In genomic region chr19:58356971-58357797, GRCh38 we compare ENCODE assay signal across 10 cellular contexts. TPM values are rescaled to one million over a fixed set of nuclear protein-coding genes. Genes with fewer than 3 reads are reported as not detected.
DNase-seq lines count a peak whose midpoint lies in the region; ATAC-seq and TF ChIP-seq lines count a peak whose summit lies in the region.
"Had no signal": no experiment of that assay in that cellular context is flagged by ENCODE, and none has a peak within 500 bp of the region (broad histone marks: within the 10 kb centered on the region; RNA-seq: fewer than 3 reads in every experiment).

No MANE protein-coding gene starts in this region.

- H3K27me3 ChIP-seq in CD8-positive, alpha-beta memory T cell (ENCODE audit: insufficient read depth, low read length, poor library complexity, severe bottlenecking): no peaks in the 10 kb centered on the region
- H3K27me3 ChIP-seq in gastrocnemius medialis: peaks cover 2 to 23% (median 9%) of the 10 kb centered on the region in 3 donors
- no peaks in the 10 kb centered on the region for H3K27me3 ChIP-seq in body of pancreas

- no peak for ATAC-seq in T-helper 17 cell
- ATAC-seq in gastrocnemius medialis: no peak
- ATAC-seq in GM21367 (IDR thresholded peaks at IDR 0.05; ENCODE audit: unreplicated experiment): no peak
- ATAC-seq in body of pancreas: no peak
- ATAC-seq in GM21423 (IDR thresholded peaks at IDR 0.05; ENCODE audit: unreplicated experiment): no peak

- POLR2A ChIA-PET in CD8-positive, alpha-beta memory T cell (lab: Charles Lee): interaction anchor here (0.5 to 1.9 kb wide), 5 partner anchors 10 to 83 kb away, joined by 3 to 16 read pairs (median 3); partner anchors contain the start of genes ZNF132, ZNF837 and ZSCAN22

- peak overlapping the region in 3 of 7 donors; percentile 38 to 76 (median 63) for H3K4me3 Mint-ChIP-seq in CD8-positive, alpha-beta memory T cell
- peak overlapping the region; percentile 57 for H3K4me3 Mint-ChIP-seq in T-helper 17 cell

- intact Hi-C loops in gastrocnemius medialis (cut with DNase I; ENCODE audit: low total_unique reads): no loop called here
- intact Hi-C loops in body of pancreas (cut with DNase I): no loop called here

- peak overlapping the region; percentile 47 for H3K4me3 ChIP-seq in CD8-positive, alpha-beta memory T cell (ENCODE audit: low read length)
- H3K4me3 ChIP-seq in fibroblast of villous mesenchyme (ENCODE audit: low read depth, low read length) (peak overlapping the region; percentile 45), gastrocnemius medialis (peak overlapping the region in 3 of 4 donors; percentile 9 to 38 (median 36)), body of pancreas (no peak overlapping the region)

- H3K27ac Mint-ChIP-seq in CD8-positive, alpha-beta memory T cell: peak overlapping the region in 1 of 8 donors; percentile 32
- no peak overlapping the region for H3K27ac Mint-ChIP-seq in T-helper 17 cell

- peaks cover 0 to 2% of the 10 kb centered on the region in 2 donors for H3K27me3 Mint-ChIP-seq in CD8-positive, alpha-beta memory T cell
- no peaks in the 10 kb centered on the region for H3K27me3 Mint-ChIP-seq in T-helper 17 cell

- H3K9me3 Mint-ChIP-seq in CD8-positive, alpha-beta memory T cell: peaks cover 0 to 2% (median 0%) of the 10 kb centered on the region in 5 donors

- no peak overlapping the region for H3K27ac ChIP-seq in CD8-positive, alpha-beta memory T cell (ENCODE audit: low read depth, low read length)
- H3K27ac ChIP-seq in gastrocnemius medialis: no peak overlapping the region
- H3K27ac ChIP-seq in body of pancreas: no peak overlapping the region

- H3K36me3 ChIP-seq in CD8-positive, alpha-beta memory T cell (ENCODE audit: insufficient read depth, low read length): no peaks in the 10 kb centered on the region
- no peaks in the 10 kb centered on the region for H3K36me3 ChIP-seq in gastrocnemius medialis
- H3K36me3 ChIP-seq in body of pancreas (replicated peaks in 1 of 2; ENCODE audit: insufficient read depth in 1 of 2, low read depth in 2 of 2): no peaks in the 10 kb centered on the region

- peaks cover 0 to 7% (median 2%) of the 10 kb centered on the region in 3 donors for H3K36me3 Mint-ChIP-seq in CD8-positive, alpha-beta memory T cell
- H3K36me3 Mint-ChIP-seq in T-helper 17 cell (ENCODE audit: low read depth): no peaks in the 10 kb centered on the region

- peaks cover 5 to 43% (median 18%) of the 10 kb centered on the region in 3 donors for H3K4me1 Mint-ChIP-seq in CD8-positive, alpha-beta memory T cell
- peaks cover 7% of the 10 kb centered on the region for H3K4me1 Mint-ChIP-seq in T-helper 17 cell

- in situ Hi-C loops in gastrocnemius medialis (cut with MboI; ENCODE audit: low sequenced_read_pairs in 4 of 4): no loop called here

- 69 to 72% methylated on average over 8 to 59 of the region's 59 CpGs for WGBS in body of pancreas, 2 donors

- no peaks in the 10 kb centered on the region for H3K9me3 ChIP-seq in CD8-positive, alpha-beta memory T cell (ENCODE audit: low read length)
- H3K9me3 ChIP-seq in T-helper 17 cell (ENCODE audit: control insufficient read depth, low read length, poor library complexity, severe bottlenecking) (no peaks in the 10 kb centered on the region), gastrocnemius medialis (no peaks in the 10 kb centered on the region), body of pancreas (no peaks in the 10 kb centered on the region)

- no peak for TF ChIP-seq CTCF in fibroblast of villous mesenchyme (IDR thresholded peaks at IDR 0.05; ENCODE audit: insufficient read depth, low read depth, low read length)
- TF ChIP-seq CTCF in gastrocnemius medialis (IDR thresholded peaks at IDR 0.05 in 4 of 5, conservative IDR thresholded peaks at IDR 0.05 in 1 of 5): no peak
- no peak for TF ChIP-seq CTCF in body of pancreas (IDR thresholded peaks at IDR 0.05)

- TF ChIP-seq POLR2A in gastrocnemius medialis (IDR thresholded peaks at IDR 0.05): no peak
- TF ChIP-seq POLR2A in body of pancreas (IDR thresholded peaks at IDR 0.05): no peak

- CTCF ChIA-PET in CD8-positive, alpha-beta memory T cell (lab: Charles Lee): interaction anchor here (1.1 to 1.2 kb wide), 2 partner anchors 129 to 163 kb away, joined by 3 to 4 read pairs; no protein-coding TSS in a partner anchor

- no peak for DNase-seq in CD8-positive, alpha-beta memory T cell
- DNase-seq in T-helper 17 cell (no peak), fibroblast of villous mesenchyme (ENCODE audit: low read depth) (peak; percentile 17), gastrocnemius medialis (no peak), NCI-H128 (lab: John Stamatoyannopoulos, UW; ENCODE audit: unreplicated experiment) (no peak), body of pancreas (no peak)
- DNase-seq: GOT3, NCI-H82 had no signal

- H3K4me1 ChIP-seq in CD8-positive, alpha-beta memory T cell (ENCODE audit: insufficient read depth, low read length): peaks cover 15% of the 10 kb centered on the region
- peaks cover 0 to 8% of the 10 kb centered on the region in 2 donors for H3K4me1 ChIP-seq in gastrocnemius medialis
- peaks cover 7% of the 10 kb centered on the region for H3K4me1 ChIP-seq in body of pancreas

RNA-seq across cellular contexts. Expression of gene A1BG, which starts 3.9 kb away (rescaled TPM):
- total RNA-seq in CD8-positive, alpha-beta memory T cell: 10 to 100 TPM; 16.8 to 18.1 TPM
- polyA plus RNA-seq in CD8-positive, alpha-beta memory T cell: 70.8 TPM
- total RNA-seq in T-helper 17 cell (10 to 100 TPM; 16.0 to 21.7 TPM), fibroblast of villous mesenchyme (1.3 TPM in 2 replicates), gastrocnemius medialis (10 to 100 TPM in 1 of 4 donors, 1 to 10 TPM in 2, not detected in 1; 4.5 to 12.5 (median 9.0) TPM), body of pancreas (10 to 100 TPM in 1 of 2 donors, 1 to 10 TPM in 1; 6.2 to 11.5 TPM)

RNA-seq across cellular contexts. Expression of gene ZNF497, which starts 5.4 kb away (rescaled TPM):
- 1 to 10 TPM; 1.7 TPM for total RNA-seq in CD8-positive, alpha-beta memory T cell
- 1.0 TPM for polyA plus RNA-seq in CD8-positive, alpha-beta memory T cell
- total RNA-seq in T-helper 17 cell (1 to 10 TPM in 1 of 2 donors, under 1 TPM in 1; 0.55 to 1.6 TPM), fibroblast of villous mesenchyme (0.32 and 0.86 TPM in 2 replicates), gastrocnemius medialis (under 1 TPM in 3 of 4 donors, not detected in 1; 0.07 to 0.87 (median 0.36) TPM), body of pancreas (1 to 10 TPM; 4.6 to 4.7 TPM)

RNA-seq across cellular contexts. Expression of gene ZNF837, which starts 23.6 kb away (rescaled TPM):
- 1 to 10 TPM; 1.8 to 2.3 TPM for total RNA-seq in CD8-positive, alpha-beta memory T cell
- 4.6 TPM for polyA plus RNA-seq in CD8-positive, alpha-beta memory T cell
- total RNA-seq in T-helper 17 cell (1 to 10 TPM; 1.2 to 1.6 TPM), fibroblast of villous mesenchyme (1.7 and 2.9 TPM in 2 replicates), gastrocnemius medialis (under 1 TPM in 2 of 4 donors, not detected in 2; 0.11 to 0.36 TPM), body of pancreas (10 to 100 TPM in 1 of 2 donors, 1 to 10 TPM in 1; 7.3 to 15.2 TPM)

RNA-seq across cellular contexts. Expression of gene RPS5, which starts 29.9 kb away (rescaled TPM):
- 1,000 to 10,000 TPM; 1,588 to 1,639 TPM for total RNA-seq in CD8-positive, alpha-beta memory T cell
- 1,069 TPM for polyA plus RNA-seq in CD8-positive, alpha-beta memory T cell
- total RNA-seq in T-helper 17 cell (1,000 to 10,000 TPM; 1,065 to 1,239 TPM), fibroblast of villous mesenchyme (1,142 and 1,183 TPM in 2 replicates), gastrocnemius medialis (1,000 to 10,000 TPM; 1,345 to 1,665 (median 1,438) TPM), body of pancreas (1,000 to 10,000 TPM in 1 of 2 donors, 100 to 1,000 TPM in 1; 577 to 1,133 TPM)

RNA-seq across cellular contexts. Expression of gene ZSCAN22, which starts 30.4 kb away (rescaled TPM):
- 1 to 10 TPM; 5.3 to 5.7 TPM for total RNA-seq in CD8-positive, alpha-beta memory T cell
- 2.7 TPM for polyA plus RNA-seq in CD8-positive, alpha-beta memory T cell
- total RNA-seq in T-helper 17 cell (1 to 10 TPM; 1.5 to 1.7 TPM), fibroblast of villous mesenchyme (2.6 and 3.0 TPM in 2 replicates), gastrocnemius medialis (1 to 10 TPM; 1.1 to 2.4 (median 1.8) TPM), body of pancreas (1 to 10 TPM in 1 of 2 donors, under 1 TPM in 1; 0.99 to 3.1 TPM)

Comparison
In these comparisons a context has a peak if more than half of its experiments do, and no peak if none do; other contexts are left out.
1. H3K4me3 ChIP-seq: peak in CD8-positive, alpha-beta memory T cell (single experiment), fibroblast of villous mesenchyme (single experiment) and gastrocnemius medialis (3 of 4); none in body of pancreas (0 of 2).